14 cellular contexts compared by ENCODE assay signal in the genomic region with DNA sequence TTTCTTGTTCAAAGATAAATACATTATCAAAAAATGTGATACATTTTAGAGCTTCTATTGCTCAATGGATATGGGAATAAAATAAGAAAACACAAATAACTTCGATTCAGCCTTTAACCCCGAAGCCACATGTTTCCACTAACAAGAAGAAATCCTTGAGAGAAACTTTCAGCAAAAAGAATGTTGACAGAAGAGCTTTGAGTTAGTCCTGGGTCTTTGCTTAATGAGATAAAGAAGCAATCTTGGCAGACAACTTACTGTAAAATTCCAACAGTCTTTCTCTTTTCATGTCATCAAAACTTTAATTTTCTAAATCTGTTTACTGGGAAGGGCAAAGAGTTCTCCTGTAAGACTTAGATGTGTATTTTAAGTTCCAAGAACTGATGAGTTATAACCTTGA.
A peak's percentile ranks its signal among the peaks of the same experiment; 100 is the strongest.
DNase-seq lines count a peak whose midpoint lies in the region; ATAC-seq and TF ChIP-seq lines count a peak whose summit lies in the region.
"Had no signal": no experiment of that assay in that cellular context is flagged by ENCODE, and none has a peak within 500 bp of the region (broad histone marks: within the 10 kb centered on the region; RNA-seq: fewer than 3 reads in every experiment).

No MANE protein-coding gene starts in this region.

- H3K4me1 ChIP-seq in smooth muscle cell (ENCODE audit: low read depth) = peaks cover 3% of the 10 kb centered on the region
- H3K4me1 ChIP-seq: BE2C had no signal

- H3K9me3 Mint-ChIP-seq in stimulated activated naive CD8-positive, alpha-beta T cell treated with anti-CD3 and anti-CD28 coated beads, Interleukin-15, amount 100 ng/mL, for 72 hours = peaks cover 0 to 7% of the 10 kb centered on the region in 2 donors

- H3K9me3 ChIP-seq in SK-N-MC (ENCODE audit: low read depth, low read length) = no peaks in the 10 kb centered on the region
- H3K9me3 ChIP-seq in smooth muscle cell (replicated peaks; ENCODE audit: low read depth) = no peaks in the 10 kb centered on the region
- H3K9me3 ChIP-seq: BE2C had no signal

- H3K27me3 ChIP-seq in smooth muscle cell (ENCODE audit: low read depth) = no peaks in the 10 kb centered on the region
- H3K27me3 ChIP-seq: BE2C had no signal

- no peak for TF ChIP-seq CTCF in smooth muscle cell (IDR thresholded peaks at IDR 0.05; ENCODE audit: borderline replicate concordance, insufficient read depth, poor library complexity, severe bottlenecking)

- no peaks in the 10 kb centered on the region for H3K36me3 ChIP-seq in SK-N-MC (ENCODE audit: insufficient read depth, low read length)
- H3K36me3 ChIP-seq in smooth muscle cell (ENCODE audit: low read depth) = no peaks in the 10 kb centered on the region
- H3K36me3 ChIP-seq: BE2C had no signal

- H3K27ac ChIP-seq in SK-N-MC = peak overlapping the region; percentile 60
- H3K27ac ChIP-seq in smooth muscle cell (ENCODE audit: low read depth) = peak overlapping the region; percentile 24
- H3K27ac ChIP-seq: C4-2B had no signal

- no peak overlapping the region for H3K4me3 ChIP-seq in SK-N-MC
- no peak overlapping the region for H3K4me3 ChIP-seq in smooth muscle cell

- 23% methylated on average over 2 of the region's 2 CpGs for WGBS in smooth muscle cell (ENCODE audit: low lambda C conversion rate)

- H3K4me1 Mint-ChIP-seq in stimulated activated naive CD8-positive, alpha-beta T cell treated with anti-CD3 and anti-CD28 coated beads, Interleukin-15, amount 100 ng/mL, for 72 hours = no peaks in the 10 kb centered on the region
- H3K4me1 Mint-ChIP-seq: CD4-positive, alpha-beta memory T cell; H9 had no signal

- peak overlapping the region; percentile 48 for H3K4me2 ChIP-seq in smooth muscle cell

- no peak overlapping the region for H3K4me3 Mint-ChIP-seq in stimulated activated naive CD8-positive, alpha-beta T cell treated with anti-CD3 and anti-CD28 coated beads, Interleukin-15, amount 100 ng/mL, for 72 hours
- H3K4me3 Mint-ChIP-seq: CD4-positive, alpha-beta memory T cell; H9 had no signal

- no peaks in the 10 kb centered on the region for H4K20me1 ChIP-seq in smooth muscle cell (ENCODE audit: low read depth)

- no peaks in the 10 kb centered on the region for H3K27me3 Mint-ChIP-seq in stimulated activated naive CD8-positive, alpha-beta T cell treated with anti-CD3 and anti-CD28 coated beads, Interleukin-15, amount 100 ng/mL, for 72 hours
- H3K27me3 Mint-ChIP-seq: CD4-positive, alpha-beta memory T cell had no signal

- H2AFZ ChIP-seq in smooth muscle cell (ENCODE audit: low read depth) = no peak overlapping the region

- ATAC-seq in stimulated activated naive CD8-positive, alpha-beta T cell treated with anti-CD3 and anti-CD28 coated beads, Interleukin-15, amount 100 ng/mL, for 72 hours = no peak
- ATAC-seq in HG03342 (IDR thresholded peaks at IDR 0.05; ENCODE audit: unreplicated experiment) = no peak
- ATAC-seq: HepG2 had no signal

- H3K9ac ChIP-seq in SK-N-MC (ENCODE audit: insufficient read length) (no peak overlapping the region), smooth muscle cell (ENCODE audit: low read depth) (no peak overlapping the region)

- no peaks in the 10 kb centered on the region for H3K79me2 ChIP-seq in smooth muscle cell (ENCODE audit: low read depth)

- H3K27ac Mint-ChIP-seq in stimulated activated naive CD8-positive, alpha-beta T cell treated with anti-CD3 and anti-CD28 coated beads, Interleukin-15, amount 100 ng/mL, for 72 hours = no peak overlapping the region
- H3K27ac Mint-ChIP-seq: CD4-positive, alpha-beta memory T cell; H9 had no signal

- no peaks in the 10 kb centered on the region for H3F3A ChIP-seq in smooth muscle cell (ENCODE audit: low read depth)

- DNase-seq in GM03348 (ENCODE audit: low spot score) = peak; percentile 18
- DNase-seq in SK-N-MC (ENCODE audit: low read depth, low spot score) = no peak
- DNase-seq in left kidney (ENCODE audit: low read depth, low spot score) = peak; percentile 5
- DNase-seq in smooth muscle cell (lab: John Stamatoyannopoulos, UW; ENCODE audit: unreplicated experiment) = no peak
- no peak for DNase-seq in NCI-H2171 (lab: John Stamatoyannopoulos, UW)
- DNase-seq in stimulated activated naive CD8-positive, alpha-beta T cell treated with anti-CD3 and anti-CD28 coated beads, Interleukin-15, amount 100 ng/mL, for 72 hours = no peak
- DNase-seq: BE2C; CD4-positive, alpha-beta memory T cell; DMS79; GOT3; H9 had no signal

Comparison
In these comparisons a context has a peak if more than half of its experiments do, and no peak if none do; other contexts are left out.
1. DNase-seq: peak in GM03348 (single experiment) and left kidney (single experiment); none in SK-N-MC (single experiment), smooth muscle cell (single experiment), NCI-H2171 (single experiment) and stimulated activated naive CD8-positive, alpha-beta T cell treated with anti-CD3 and anti-CD28 coated beads, Interleukin-15, amount 100 ng/mL, for 72 hours (0 of 2).